ENCODE assay signal across 8 cellular contexts in the genomic region with DNA sequence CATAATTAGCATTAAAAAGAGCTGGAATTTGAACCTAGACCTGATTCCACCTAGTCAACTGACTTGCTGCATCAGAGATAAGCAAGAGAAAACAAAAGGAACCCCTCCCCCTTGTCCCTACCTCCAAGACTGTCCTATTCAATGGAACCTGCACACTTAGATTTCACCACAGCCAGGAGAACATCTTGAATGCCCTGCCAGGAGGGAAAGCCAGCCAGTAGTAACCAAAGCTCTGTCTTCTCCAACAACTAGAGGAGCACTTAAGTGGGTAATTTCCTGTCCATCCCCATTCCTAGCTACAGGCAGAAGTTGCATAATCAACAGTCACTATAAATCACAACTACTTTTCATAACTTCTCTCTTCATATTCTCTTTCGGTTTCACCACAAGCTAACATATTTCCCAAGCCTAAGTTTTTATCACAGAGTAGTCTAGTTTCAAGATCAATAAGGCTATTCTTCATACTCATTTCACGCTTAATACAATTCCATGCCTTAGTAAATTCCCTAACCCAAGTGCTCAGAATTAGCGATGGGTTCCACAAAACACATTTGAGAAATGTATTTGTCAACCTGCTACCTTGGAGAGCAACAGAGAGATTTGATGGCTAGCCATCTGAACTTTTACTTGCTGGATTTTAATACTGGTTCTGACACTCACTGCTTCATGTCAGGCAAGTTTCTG. TPM values are rescaled to one million over a fixed set of nuclear protein-coding genes. Genes with fewer than 3 reads are reported as not detected.
DNase-seq lines count a peak whose midpoint lies in the region; ATAC-seq and TF ChIP-seq lines count a peak whose summit lies in the region.

No MANE protein-coding gene starts in this region.

- no peak overlapping the region for H3K27ac ChIP-seq in RWPE1
- H3K27ac ChIP-seq in upper lobe of left lung: peak overlapping the region in 3 of 4 donors; percentile 47 to 86 (median 58)
- no peak overlapping the region for H3K27ac ChIP-seq in body of pancreas

- no peaks in the 10 kb centered on the region for H3K9me3 Mint-ChIP-seq in activated naive CD4-positive, alpha-beta T cell treated with anti-CD3 and anti-CD28 coated beads, Interleukin-2, amount 50 U/mL, for 24 hours

- H3K4me3 ChIP-seq in upper lobe of left lung (peak overlapping the region in 1 of 4 donors; percentile 58), body of pancreas (no peak overlapping the region)

- TF ChIP-seq CTCF in RWPE1 (conservative IDR thresholded peaks at IDR 0.05; ENCODE audit: low read depth): no peak
- TF ChIP-seq CTCF in upper lobe of left lung (IDR thresholded peaks at IDR 0.05): no peak
- no peak for TF ChIP-seq CTCF in GM13976 (IDR thresholded peaks at IDR 0.05; ENCODE audit: borderline replicate concordance, control extremely low read depth, extremely low read depth, insufficient read depth, missing control alignments)
- TF ChIP-seq CTCF in body of pancreas (IDR thresholded peaks at IDR 0.05): no peak

- POLR2A ChIA-PET in RWPE1 (lab: Yijun Ruan, JAX; ENCODE audit: low non-redundant PET): no interaction called here

- no peak for DNase-seq in activated naive CD4-positive, alpha-beta T cell treated with anti-CD3 and anti-CD28 coated beads, Interleukin-2, amount 50 U/mL, for 16 hours
- peak; percentile 55 for DNase-seq in RWPE1 (ENCODE audit: low spot score)
- peak; percentile 84 for DNase-seq in foreskin melanocyte
- DNase-seq in upper lobe of left lung: no peak
- DNase-seq in GM13976 (ENCODE audit: low spot score): no peak
- no peak for DNase-seq in body of pancreas

- TF ChIP-seq EP300 in upper lobe of left lung (IDR thresholded peaks at IDR 0.05): no peak

- H3K4me1 ChIP-seq in upper lobe of left lung (peaks cover 33 to 43% (median 35%) of the 10 kb centered on the region in 4 donors), body of pancreas (peaks cover 24% of the 10 kb centered on the region)

- H3K9me3 ChIP-seq in upper lobe of left lung: peaks cover 0 to 6% (median 0%) of the 10 kb centered on the region in 4 donors
- H3K9me3 ChIP-seq in body of pancreas: no peaks in the 10 kb centered on the region

- peak overlapping the region; percentile 94 for H3K4me3 Mint-ChIP-seq in activated naive CD4-positive, alpha-beta T cell treated with anti-CD3 and anti-CD28 coated beads, Interleukin-2, amount 50 U/mL, for 24 hours

- WGBS in upper lobe of left lung, 2 donors: 17 to 39% methylated on average over 3 of the region's 3 CpGs
- WGBS in body of pancreas, 2 donors: 58 to 79% methylated on average over 3 of the region's 3 CpGs

- in situ Hi-C loops in GM13976 (cut with MboI; ENCODE audit: low sequenced_read_pairs, unreplicated experiment): no loop called here

- no peak overlapping the region for H3K27ac Mint-ChIP-seq in activated naive CD4-positive, alpha-beta T cell treated with anti-CD3 and anti-CD28 coated beads, Interleukin-2, amount 50 U/mL, for 24 hours

- CTCF ChIA-PET in RWPE1 (lab: Yijun Ruan, JAX): interaction anchor here (1.0 kb wide), 1 partner anchor 13 kb away, joined by 3 read pairs; no protein-coding TSS in a partner anchor

- TF ChIP-seq POLR2A in upper lobe of left lung (IDR thresholded peaks at IDR 0.05): no peak
- TF ChIP-seq POLR2A in body of pancreas (IDR thresholded peaks at IDR 0.05): no peak

- H3K36me3 ChIP-seq in upper lobe of left lung (no peaks in the 10 kb centered on the region), body of pancreas (replicated peaks in 1 of 2; ENCODE audit: insufficient read depth in 1 of 2, low read depth in 2 of 2) (no peaks in the 10 kb centered on the region)

- H3K27me3 ChIP-seq in upper lobe of left lung (no peaks in the 10 kb centered on the region), body of pancreas (no peaks in the 10 kb centered on the region)

- peaks cover 37% of the 10 kb centered on the region for H3K4me1 Mint-ChIP-seq in activated naive CD4-positive, alpha-beta T cell treated with anti-CD3 and anti-CD28 coated beads, Interleukin-2, amount 50 U/mL, for 24 hours

- ATAC-seq in upper lobe of left lung (ENCODE audit: low FRiP score in 2 of 2) (peak in 1 of 2 donors; percentile 49), HG03025 (IDR thresholded peaks at IDR 0.05; ENCODE audit: low FRiP score, unreplicated experiment) (no peak), body of pancreas (no peak)

- H3K36me3 Mint-ChIP-seq in activated naive CD4-positive, alpha-beta T cell treated with anti-CD3 and anti-CD28 coated beads, Interleukin-2, amount 50 U/mL, for 24 hours: peaks cover 4% of the 10 kb centered on the region

- intact Hi-C loops in body of pancreas (cut with DNase I): no loop called here

- no peaks in the 10 kb centered on the region for H3K27me3 Mint-ChIP-seq in activated naive CD4-positive, alpha-beta T cell treated with anti-CD3 and anti-CD28 coated beads, Interleukin-2, amount 50 U/mL, for 24 hours

RNA-seq across cellular contexts. Expression of a gene that starts 2.2 kb away (rescaled TPM):
- total RNA-seq in upper lobe of left lung (10 to 100 TPM in 5 of 6 donors, 1 to 10 TPM in 1; 9.8 to 46.1 (median 16.0) TPM), body of pancreas (1 to 10 TPM; 7.6 to 8.6 TPM)

Comparison
In these comparisons a context has a peak if more than half of its experiments do, and no peak if none do; other contexts are left out.
1. DNase-seq: peak in RWPE1 (single experiment) and foreskin melanocyte (single experiment); none in activated naive CD4-positive, alpha-beta T cell treated with anti-CD3 and anti-CD28 coated beads, Interleukin-2, amount 50 U/mL, for 16 hours (single experiment), upper lobe of left lung (0 of 2), GM13976 (single experiment) and body of pancreas (0 of 4).
2. H3K27ac ChIP-seq: peak in upper lobe of left lung (3 of 4); none in RWPE1 (single experiment) and body of pancreas (0 of 4).